ENCODE assay signal across 13 cellular contexts in genomic region chr14:104424406-104425072, GRCh38.
DNase-seq lines count a peak whose midpoint lies in the region; ATAC-seq, FAIRE-seq and TF ChIP-seq lines count a peak whose summit lies in the region.
"Had no signal": no experiment of that assay in that cellular context is flagged by ENCODE, and none has a peak within 500 bp of the region (broad histone marks: within the 10 kb centered on the region; RNA-seq: fewer than 3 reads in every experiment).

No MANE protein-coding gene starts in this region.

- H3K9me2 ChIP-seq in PC-9 (ENCODE audit: insufficient read depth) = no peaks in the 10 kb centered on the region

- no peaks in the 10 kb centered on the region for H3K79me2 ChIP-seq in PC-9 (ENCODE audit: low read depth)

- H3F3A ChIP-seq in PC-9 (ENCODE audit: insufficient read depth, low read depth) = no peaks in the 10 kb centered on the region

- no peaks in the 10 kb centered on the region for H3K36me3 ChIP-seq in BE2C
- no peaks in the 10 kb centered on the region for H3K36me3 ChIP-seq in SJCRH30
- no peaks in the 10 kb centered on the region for H3K36me3 ChIP-seq in PC-9 (ENCODE audit: low read depth)
- H3K36me3 ChIP-seq in kidney (ENCODE audit: control insufficient read depth in 1 of 2, insufficient read depth in 2 of 2, low read length in 2 of 2) = no peaks in the 10 kb centered on the region
- H3K36me3 ChIP-seq: MG63, SJSA1 had no signal

- no peak overlapping the region for H3K4me3 ChIP-seq in BE2C (ENCODE audit: low read depth, low read length)
- no peak overlapping the region for H3K4me3 ChIP-seq in SJCRH30
- no peak overlapping the region for H3K4me3 ChIP-seq in PC-9
- no peak overlapping the region for H3K4me3 ChIP-seq in kidney (ENCODE audit: low read length in 2 of 2)
- H3K4me3 ChIP-seq: MG63, SJSA1 had no signal

- H3K4me1 ChIP-seq in BE2C (peaks cover 54% of the 10 kb centered on the region), SJCRH30 (peaks cover 3% of the 10 kb centered on the region; the same call in 1 of the 2 replicates), PC-9 (replicated peaks; ENCODE audit: insufficient read depth) (no peaks in the 10 kb centered on the region), kidney (ENCODE audit: control insufficient read depth in 1 of 2, insufficient read depth in 1 of 2, low read depth in 1 of 2, low read length in 2 of 2) (no peaks in the 10 kb centered on the region)
- H3K4me1 ChIP-seq: SJSA1 had no signal

- H3K27me3 ChIP-seq in BE2C (no peaks in the 10 kb centered on the region), SJCRH30 (no peaks in the 10 kb centered on the region; the same call in 1 of the 2 replicates), PC-9 (ENCODE audit: insufficient read depth, low read depth) (peaks cover 94% of the 10 kb centered on the region)
- H3K27me3 ChIP-seq: MG63, SJSA1 had no signal

- H3K27ac ChIP-seq in SJCRH30 (no peak overlapping the region), PC-9 (no peak overlapping the region), kidney (ENCODE audit: low read depth in 2 of 2, low read length in 2 of 2) (no peak overlapping the region)
- H3K27ac ChIP-seq: SJSA1 had no signal

- no peak overlapping the region for H2AFZ ChIP-seq in PC-9

- H3K9me3 ChIP-seq in BE2C (no peaks in the 10 kb centered on the region), SJCRH30 (replicated peaks) (no peaks in the 10 kb centered on the region), PC-9 (ENCODE audit: insufficient read depth, low read depth) (no peaks in the 10 kb centered on the region), kidney (ENCODE audit: control insufficient read depth in 1 of 2, low read length in 2 of 2) (no peaks in the 10 kb centered on the region)
- H3K9me3 ChIP-seq: MG63, SJSA1 had no signal

- intact Hi-C loops in PC-9 (cut with micrococcal nuclease; ENCODE audit: unreplicated experiment) (no loop called here), kidney (cut with DNase I) (no loop called here)

- POLR2A ChIA-PET in PC-9 (lab: Charles Lee; ENCODE audit: unreplicated experiment) = no interaction called here

- TF ChIP-seq CTCF in BE2C (IDR thresholded peaks at IDR 0.05; ENCODE audit: low read depth, low read length) (no peak), PC-9 (conservative IDR thresholded peaks at IDR 0.05) (no peak), kidney (IDR thresholded peaks at IDR 0.05; ENCODE audit: borderline replicate concordance, extremely low read depth, insufficient read depth) (no peak)

- H3K9ac ChIP-seq in kidney (ENCODE audit: low read length in 2 of 2) = no peak overlapping the region

- no peak for FAIRE-seq in kidney (lab: Jason Lieb, UNC)

- no TSS peak for BruUV-seq in PC-9 (replicated peaks; lab: Mats Ljungman, UMichigan)

- peak; percentile 82 for DNase-seq in BE2C
- DNase-seq in NCI-H1092 treated with DMSO at 0.1 percent for 48 hours (lab: John Stamatoyannopoulos, UW) = peak; percentile 98
- DNase-seq in SJCRH30 = peak; percentile 55 to 67
- DNase-seq in medulla oblongata (ENCODE audit: extremely low spot score) = peak; percentile 23
- no peak for DNase-seq in SK-N-DZ (ENCODE audit: low spot score)
- no peak for DNase-seq in PC-9
- no peak for DNase-seq in kidney
- DNase-seq: CD4-positive, CD25-positive, alpha-beta regulatory T cell; mammary epithelial cell; MG63 had no signal

- H4K20me1 ChIP-seq in PC-9 (ENCODE audit: insufficient read depth) = no peaks in the 10 kb centered on the region; the same call in 1 of the 2 replicates

- no peak overlapping the region for H3K4me2 ChIP-seq in PC-9

- CTCF ChIA-PET in PC-9 (lab: Charles Lee) = no interaction called here

- ATAC-seq in GM18909 (IDR thresholded peaks at IDR 0.05; ENCODE audit: poor library complexity, unreplicated experiment) = no peak
- ATAC-seq: stimulated activated memory B cell treated with anti-CD40 and anti-IgM and Interleukin-4, amounts not matched to agents 10 μg/mL and 1 μg/mL and 100 μg/mL, for 72 hours had no signal

Comparison
In these comparisons a context has a peak if more than half of its experiments do, and no peak if none do; other contexts are left out.
1. DNase-seq: peak in BE2C (single experiment), NCI-H1092 treated with DMSO at 0.1 percent for 48 hours (single experiment), SJCRH30 (2 of 2) and medulla oblongata (single experiment); none in SK-N-DZ (single experiment), PC-9 (0 of 2) and kidney (single experiment).